In genomic region chr4:153947998-153948397, GRCh38 we compare ENCODE assay signal across 32 cellular contexts.
"Had no signal": no experiment of that assay in that cellular context is flagged by ENCODE, and none has a peak within 500 bp of the region (broad histone marks: within the 10 kb centered on the region; RNA-seq: fewer than 3 reads in every experiment).

No MANE protein-coding gene starts in this region.

- H3K4me3 Mint-ChIP-seq: activated CD4-positive, alpha-beta memory T cell treated with anti-CD3 and anti-CD28 coated beads for 36 hours; activated CD4-positive, alpha-beta T cell treated with anti-CD3 and anti-CD28 coated beads for 36 hours; activated CD4-positive, alpha-beta T cell treated with anti-CD3 and anti-CD28 coated beads, Interleukin-2, amount 10 ng/mL, durations not matched to agents 24 days and 14 days; activated CD8-positive, alpha-beta memory T cell treated with anti-CD3 and anti-CD28 coated beads, Interleukin-2, amount 10 ng/mL, durations not matched to agents 7 days and 5 days; activated CD8-positive, alpha-beta T cell treated with anti-CD3 and anti-CD28 coated beads, Interleukin-2, amount 10 ng/mL, durations not matched to agents 7 days and 5 days; activated naive CD4-positive, alpha-beta T cell treated with anti-CD3 and anti-CD28 coated beads for 36 hours; activated naive CD4-positive, alpha-beta T cell treated with anti-CD3 and anti-CD28 coated beads, Interleukin-2, amount 50 U/mL, for 24 hours; activated naive CD8-positive, alpha-beta T cell treated with anti-CD3 and anti-CD28 coated beads for 36 hours; activated naive CD8-positive, alpha-beta T cell treated with anti-CD3 and anti-CD28 coated beads, Interleukin-2, amount 50 U/mL, for 24 hours; activated T-helper 1 cell treated with anti-CD3 and anti-CD28 coated beads, Interleukin-12 subunit alpha, Interleukin-12 subunit beta, Interleukin-2, Interleukin-4 antibody, amounts not matched to agents 30 ng/mL and 10 ng/mL and 1 ng/mL, durations not matched to agents 14 hours and 24 hours and 36 hours; effector memory CD8-positive, alpha-beta T cell had no signal

- H3K4me3 ChIP-seq: adrenal gland, body of pancreas, esophagus muscularis mucosa, gastrocnemius medialis, heart left ventricle had no signal

- H3K36me3 ChIP-seq: adrenal gland, esophagus muscularis mucosa, gastrocnemius medialis, heart left ventricle had no signal

- H3K9me3 ChIP-seq: body of pancreas, gastrocnemius medialis had no signal

- H3K27ac Mint-ChIP-seq: activated CD4-positive, alpha-beta memory T cell treated with anti-CD3 and anti-CD28 coated beads for 36 hours; activated CD4-positive, alpha-beta T cell treated with anti-CD3 and anti-CD28 coated beads for 36 hours; activated CD4-positive, alpha-beta T cell treated with anti-CD3 and anti-CD28 coated beads, Interleukin-2, amount 10 ng/mL, durations not matched to agents 24 days and 14 days; activated CD8-positive, alpha-beta memory T cell treated with anti-CD3 and anti-CD28 coated beads, Interleukin-2, amount 10 ng/mL, durations not matched to agents 7 days and 5 days; activated CD8-positive, alpha-beta T cell treated with anti-CD3 and anti-CD28 coated beads, Interleukin-2, amount 10 ng/mL, durations not matched to agents 7 days and 5 days; activated naive CD4-positive, alpha-beta T cell treated with anti-CD3 and anti-CD28 coated beads for 36 hours; activated naive CD4-positive, alpha-beta T cell treated with anti-CD3 and anti-CD28 coated beads, Interleukin-2, amount 50 U/mL, for 24 hours; activated naive CD8-positive, alpha-beta T cell treated with anti-CD3 and anti-CD28 coated beads for 36 hours; activated naive CD8-positive, alpha-beta T cell treated with anti-CD3 and anti-CD28 coated beads, Interleukin-2, amount 50 U/mL, for 24 hours; activated T-helper 1 cell treated with anti-CD3 and anti-CD28 coated beads, Interleukin-12 subunit alpha, Interleukin-12 subunit beta, Interleukin-2, Interleukin-4 antibody, amounts not matched to agents 30 ng/mL and 10 ng/mL and 1 ng/mL, durations not matched to agents 14 hours and 24 hours and 36 hours; activated T-helper 2 cell treated with anti-CD3 and anti-CD28 coated beads, Interferon-gamma antibody, Interleukin-2, Interleukin-4, amounts not matched to agents 10 μg/mL and 5 μg/mL and 100 μg/mL, durations not matched to agents 14 hours and 24 hours and 36 hours; effector memory CD8-positive, alpha-beta T cell had no signal

- DNase-seq: activated CD4-positive, alpha-beta memory T cell treated with anti-CD3 and anti-CD28 coated beads for 36 hours; activated CD4-positive, alpha-beta T cell treated with anti-CD3 and anti-CD28 coated beads for 36 hours; activated CD4-positive, alpha-beta T cell treated with anti-CD3 and anti-CD28 coated beads, Interleukin-2, amount 10 ng/mL, durations not matched to agents 24 days and 14 days; activated CD4-positive, CD25-positive, alpha-beta regulatory T cell; activated CD4-positive, CD25-positive, alpha-beta regulatory T cell treated with anti-CD3 and anti-CD28 coated beads, Interleukin-2, amount 50 U/mL, for 72 hours; activated CD8-positive, alpha-beta memory T cell treated with anti-CD3 and anti-CD28 coated beads, Interleukin-2, amount 10 ng/mL, durations not matched to agents 7 days and 5 days; activated CD8-positive, alpha-beta memory T cell treated with anti-CD3 and anti-CD28 coated beads, Interleukin-2, amount 50 U/mL, for 4 hours; activated CD8-positive, alpha-beta T cell treated with anti-CD3 and anti-CD28 coated beads, Interleukin-2, amount 10 ng/mL, durations not matched to agents 7 days and 5 days; activated effector memory CD4-positive, alpha-beta T cell treated with anti-CD3 and anti-CD28 coated beads, Interleukin-2, amount 50 U/mL, for 16 hours; activated naive CD4-positive, alpha-beta T cell treated with anti-CD3 and anti-CD28 coated beads for 36 hours; activated naive CD8-positive, alpha-beta T cell treated with anti-CD3 and anti-CD28 coated beads for 36 hours; activated naive CD8-positive, alpha-beta T cell treated with anti-CD3 and anti-CD28 coated beads, Interleukin-2, amount 50 U/mL, for 24 hours; activated T-cell treated with anti-CD3 and anti-CD28 coated beads, Interleukin-2, amount 50 U/mL, for 1 hour; activated T-cell treated with anti-CD3 and anti-CD28 coated beads, Interleukin-2, amount 50 U/mL, for 48 hours; adrenal gland; amygdala; aorta; body of pancreas; caudate nucleus; cortex of kidney; dermis blood vessel endothelial cell; effector CD4-positive, alpha-beta T cell; effector memory CD8-positive, alpha-beta T cell; erythroblast; foreskin keratinocyte; gastrocnemius medialis; glutamatergic neuron; heart left ventricle had no signal

- ATAC-seq: activated CD4-positive, alpha-beta T cell treated with anti-CD3 and anti-CD28 coated beads for 36 hours; activated CD8-positive, alpha-beta memory T cell treated with anti-CD3 and anti-CD28 coated beads, Interleukin-2, amount 10 ng/mL, durations not matched to agents 7 days and 5 days; activated CD8-positive, alpha-beta T cell treated with anti-CD3 and anti-CD28 coated beads, Interleukin-2, amount 10 ng/mL, durations not matched to agents 7 days and 5 days; activated naive CD8-positive, alpha-beta T cell treated with anti-CD3 and anti-CD28 coated beads, Interleukin-2, amount 50 U/mL, for 24 hours; body of pancreas; effector memory CD8-positive, alpha-beta T cell; foreskin keratinocyte; gastrocnemius medialis; heart left ventricle had no signal

- H3K36me3 Mint-ChIP-seq: activated CD8-positive, alpha-beta memory T cell treated with anti-CD3 and anti-CD28 coated beads, Interleukin-2, amount 10 ng/mL, durations not matched to agents 7 days and 5 days had no signal

- H3K27me3 ChIP-seq: adrenal gland, body of pancreas, esophagus muscularis mucosa, foreskin keratinocyte, gastrocnemius medialis had no signal

- H3K4me1 ChIP-seq: adrenal gland, body of pancreas, foreskin keratinocyte, gastrocnemius medialis, heart left ventricle had no signal

- H3K27ac ChIP-seq: adrenal gland, body of pancreas, esophagus muscularis mucosa, foreskin keratinocyte, gastrocnemius medialis, heart left ventricle had no signal
